1 cellular context compared by ENCODE assay signal in the genomic region with DNA sequence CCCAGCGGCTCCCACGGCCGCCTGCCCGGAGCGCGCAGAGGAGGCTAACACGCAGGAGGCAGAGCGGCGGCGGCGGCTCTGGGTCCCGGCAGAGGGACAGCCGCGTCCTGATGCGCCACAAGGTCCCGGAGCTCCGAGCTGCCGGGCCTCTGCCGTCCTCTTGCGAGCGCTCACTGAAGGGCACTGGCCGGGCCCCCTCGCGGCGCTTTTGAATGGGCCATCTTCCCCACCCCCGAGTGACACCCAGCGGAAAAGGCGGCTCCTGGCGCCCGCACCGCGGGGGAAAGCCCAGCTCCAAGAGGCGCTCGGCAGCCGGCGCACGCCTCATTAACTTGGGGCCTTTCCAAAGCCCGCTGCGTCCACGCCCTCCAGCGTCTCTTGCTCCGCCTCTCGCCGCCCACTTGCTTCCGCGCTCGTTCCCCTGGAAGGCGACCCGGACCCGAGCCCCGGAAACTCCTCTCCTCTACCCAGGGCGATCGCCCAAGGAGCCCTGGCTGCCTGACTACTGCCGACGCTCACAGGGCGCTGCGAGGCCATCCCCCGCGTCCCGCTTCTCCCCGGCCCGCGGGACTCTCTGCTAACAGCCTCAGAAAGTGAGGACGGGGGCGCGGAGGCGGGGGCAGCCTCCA.
TF ChIP-seq lines count a peak whose summit lies in the region.

A gene (minus strand): TSS at position 363 of the 629 bp plus-strand sequence.

TF ChIP-seq in HepG2, 621 proteins besides CTCF, POLR2A, EP300 and RAD21 (continued from another document and continues in another):
- TF ChIP-seq, protein P1, sequence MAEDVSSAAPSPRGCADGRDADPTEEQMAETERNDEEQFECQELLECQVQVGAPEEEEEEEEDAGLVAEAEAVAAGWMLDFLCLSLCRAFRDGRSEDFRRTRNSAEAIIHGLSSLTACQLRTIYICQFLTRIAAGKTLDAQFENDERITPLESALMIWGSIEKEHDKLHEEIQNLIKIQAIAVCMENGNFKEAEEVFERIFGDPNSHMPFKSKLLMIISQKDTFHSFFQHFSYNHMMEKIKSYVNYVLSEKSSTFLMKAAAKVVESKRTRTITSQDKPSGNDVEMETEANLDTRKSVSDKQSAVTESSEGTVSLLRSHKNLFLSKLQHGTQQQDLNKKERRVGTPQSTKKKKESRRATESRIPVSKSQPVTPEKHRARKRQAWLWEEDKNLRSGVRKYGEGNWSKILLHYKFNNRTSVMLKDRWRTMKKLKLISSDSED (CRISPR knock-in tag; IDR thresholded peaks at IDR 0.05): 0 out of 2 replicates have a peak, but pooled peaks have one; percentile 46
- TF ChIP-seq YEATS2 (CRISPR knock-in tag; IDR thresholded peaks at IDR 0.05; ENCODE audit: borderline replicate concordance) (peak; percentile 54; the same call in 1 of the 2 replicates), SIX1 (CRISPR knock-in tag; IDR thresholded peaks at IDR 0.05; ENCODE audit: borderline replicate concordance) (no peak; the same call in 1 of the 2 replicates), PITX1 (CRISPR knock-in tag; IDR thresholded peaks at IDR 0.05) (0 out of 2 replicates have a peak, but pooled peaks have one; percentile 72), KLF16 (CRISPR knock-in tag; IDR thresholded peaks at IDR 0.05) (peak in 1 of 2 experiments; percentile 91; a peak in 2 of 4 replicates), ZNF432 (CRISPR knock-in tag; IDR thresholded peaks at IDR 0.05; ENCODE audit: borderline replicate concordance) (no peak), ZNF263 (CRISPR knock-in tag; IDR thresholded peaks at IDR 0.05) (no peak; the same call in 1 of the 2 replicates), HMG20A (CRISPR knock-in tag; IDR thresholded peaks at IDR 0.05; ENCODE audit: borderline replicate concordance) (peak; percentile 15; the same call in 1 of the 2 replicates), ZNF775 (CRISPR knock-in tag; IDR thresholded peaks at IDR 0.05; ENCODE audit: borderline replicate concordance) (peak; percentile 57; the same call in 1 of the 2 replicates), ZNF616 (CRISPR knock-in tag; IDR thresholded peaks at IDR 0.05; ENCODE audit: low read depth) (no peak; the same call in 1 of the 2 replicates), SNRNP70 (IDR thresholded peaks at IDR 0.05; ENCODE audit: low read depth, low read length) (no peak), ZNF674 (CRISPR knock-in tag; IDR thresholded peaks at IDR 0.05; ENCODE audit: low read depth) (0 out of 2 replicates have a peak, but pooled peaks have one; percentile 55), ZNF619 (CRISPR knock-in tag; IDR thresholded peaks at IDR 0.05) (no peak; the same call in 1 of the 2 replicates), CC2D1A (CRISPR knock-in tag; IDR thresholded peaks at IDR 0.05) (peak; percentile 90; the same call in 1 of the 2 replicates), ZNF33A (CRISPR knock-in tag; IDR thresholded peaks at IDR 0.05; ENCODE audit: borderline replicate concordance) (peak; percentile 99), ZNF501 (CRISPR knock-in tag; IDR thresholded peaks at IDR 0.05) (peak; percentile 94), GTF3A (CRISPR knock-in tag; conservative IDR thresholded peaks at IDR 0.05) (no peak), ZBTB38 (CRISPR knock-in tag; IDR thresholded peaks at IDR 0.05) (peak; percentile 14; the same call in 1 of the 2 replicates), GATA4 (IDR thresholded peaks at IDR 0.05; ENCODE audit: borderline replicate concordance, low read depth) (no peak; the same call in 1 of the 2 replicates), ZNF572 (CRISPR knock-in tag; IDR thresholded peaks at IDR 0.05) (peak; percentile 55; the same call in 1 of the 2 replicates), ATF1 (CRISPR knock-in tag; IDR thresholded peaks at IDR 0.05) (no peak), ZSCAN31 (CRISPR knock-in tag; IDR thresholded peaks at IDR 0.05; ENCODE audit: low read depth) (no peak; the same call in 1 of the 2 replicates), ZNF788 (CRISPR knock-in tag; IDR thresholded peaks at IDR 0.05; ENCODE audit: borderline replicate concordance) (peak; percentile 76; the same call in 1 of the 2 replicates), SUZ12 (IDR thresholded peaks at IDR 0.05; ENCODE audit: low read depth, low read length) (no peak), ZNF567 (CRISPR knock-in tag; IDR thresholded peaks at IDR 0.05; ENCODE audit: borderline replicate concordance) (no peak), MED8 (CRISPR knock-in tag; IDR thresholded peaks at IDR 0.05; ENCODE audit: insufficient replicate concordance) (peak; percentile 90), FOXM1 (CRISPR knock-in tag; IDR thresholded peaks at IDR 0.05) (0 out of 2 replicates have a peak, but pooled peaks have one; percentile 12), AHR (CRISPR knock-in tag; IDR thresholded peaks at IDR 0.05) (no peak), NFKBIZ (CRISPR knock-in tag; IDR thresholded peaks at IDR 0.05) (peak; percentile 84), ZNF383 (CRISPR knock-in tag; IDR thresholded peaks at IDR 0.05; ENCODE audit: borderline replicate concordance) (no peak)
- TF ChIP-seq, protein P2, sequence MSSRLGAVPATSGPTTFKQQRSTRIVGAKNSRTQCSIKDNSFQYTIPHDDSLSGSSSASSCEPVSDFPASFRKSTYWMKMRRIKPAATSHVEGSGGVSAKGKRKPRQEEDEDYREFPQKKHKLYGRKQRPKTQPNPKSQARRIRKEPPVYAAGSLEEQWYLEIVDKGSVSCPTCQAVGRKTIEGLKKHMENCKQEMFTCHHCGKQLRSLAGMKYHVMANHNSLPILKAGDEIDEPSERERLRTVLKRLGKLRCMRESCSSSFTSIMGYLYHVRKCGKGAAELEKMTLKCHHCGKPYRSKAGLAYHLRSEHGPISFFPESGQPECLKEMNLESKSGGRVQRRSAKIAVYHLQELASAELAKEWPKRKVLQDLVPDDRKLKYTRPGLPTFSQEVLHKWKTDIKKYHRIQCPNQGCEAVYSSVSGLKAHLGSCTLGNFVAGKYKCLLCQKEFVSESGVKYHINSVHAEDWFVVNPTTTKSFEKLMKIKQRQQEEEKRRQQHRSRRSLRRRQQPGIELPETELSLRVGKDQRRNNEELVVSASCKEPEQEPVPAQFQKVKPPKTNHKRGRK (CRISPR knock-in tag; IDR thresholded peaks at IDR 0.05): 0 out of 2 replicates have a peak, but pooled peaks have one; percentile 15
- TF ChIP-seq, protein P3, sequence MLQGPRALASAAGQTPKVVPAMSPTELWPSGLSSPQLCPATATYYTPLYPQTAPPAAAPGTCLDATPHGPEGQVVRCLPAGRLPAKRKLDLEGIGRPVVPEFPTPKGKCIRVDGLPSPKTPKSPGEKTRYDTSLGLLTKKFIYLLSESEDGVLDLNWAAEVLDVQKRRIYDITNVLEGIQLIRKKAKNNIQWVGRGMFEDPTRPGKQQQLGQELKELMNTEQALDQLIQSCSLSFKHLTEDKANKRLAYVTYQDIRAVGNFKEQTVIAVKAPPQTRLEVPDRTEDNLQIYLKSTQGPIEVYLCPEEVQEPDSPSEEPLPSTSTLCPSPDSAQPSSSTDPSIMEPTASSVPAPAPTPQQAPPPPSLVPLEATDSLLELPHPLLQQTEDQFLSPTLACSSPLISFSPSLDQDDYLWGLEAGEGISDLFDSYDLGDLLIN (CRISPR knock-in tag; IDR thresholded peaks at IDR 0.05; ENCODE audit: borderline replicate concordance): peak; percentile 83; the same call in 1 of the 2 replicates
- TF ChIP-seq, protein P4, sequence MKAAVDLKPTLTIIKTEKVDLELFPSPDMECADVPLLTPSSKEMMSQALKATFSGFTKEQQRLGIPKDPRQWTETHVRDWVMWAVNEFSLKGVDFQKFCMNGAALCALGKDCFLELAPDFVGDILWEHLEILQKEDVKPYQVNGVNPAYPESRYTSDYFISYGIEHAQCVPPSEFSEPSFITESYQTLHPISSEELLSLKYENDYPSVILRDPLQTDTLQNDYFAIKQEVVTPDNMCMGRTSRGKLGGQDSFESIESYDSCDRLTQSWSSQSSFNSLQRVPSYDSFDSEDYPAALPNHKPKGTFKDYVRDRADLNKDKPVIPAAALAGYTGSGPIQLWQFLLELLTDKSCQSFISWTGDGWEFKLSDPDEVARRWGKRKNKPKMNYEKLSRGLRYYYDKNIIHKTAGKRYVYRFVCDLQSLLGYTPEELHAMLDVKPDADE (CRISPR knock-in tag; IDR thresholded peaks at IDR 0.05): peak; percentile 88
- TF ChIP-seq, protein P5, sequence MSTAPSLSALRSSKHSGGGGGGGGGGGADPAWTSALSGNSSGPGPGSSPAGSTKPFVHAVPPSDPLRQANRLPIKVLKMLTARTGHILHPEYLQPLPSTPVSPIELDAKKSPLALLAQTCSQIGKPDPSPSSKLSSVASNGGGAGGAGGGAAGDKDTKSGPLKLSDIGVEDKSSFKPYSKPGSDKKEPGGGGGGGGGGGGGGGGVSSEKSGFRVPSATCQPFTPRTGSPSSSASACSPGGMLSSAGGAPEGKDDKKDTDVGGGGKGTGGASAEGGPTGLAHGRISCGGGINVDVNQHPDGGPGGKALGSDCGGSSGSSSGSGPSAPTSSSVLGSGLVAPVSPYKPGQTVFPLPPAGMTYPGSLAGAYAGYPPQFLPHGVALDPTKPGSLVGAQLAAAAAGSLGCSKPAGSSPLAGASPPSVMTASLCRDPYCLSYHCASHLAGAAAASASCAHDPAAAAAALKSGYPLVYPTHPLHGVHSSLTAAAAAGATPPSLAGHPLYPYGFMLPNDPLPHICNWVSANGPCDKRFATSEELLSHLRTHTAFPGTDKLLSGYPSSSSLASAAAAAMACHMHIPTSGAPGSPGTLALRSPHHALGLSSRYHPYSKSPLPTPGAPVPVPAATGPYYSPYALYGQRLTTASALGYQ (CRISPR knock-in tag; IDR thresholded peaks at IDR 0.05): peak; percentile 90
- TF ChIP-seq, protein P6, sequence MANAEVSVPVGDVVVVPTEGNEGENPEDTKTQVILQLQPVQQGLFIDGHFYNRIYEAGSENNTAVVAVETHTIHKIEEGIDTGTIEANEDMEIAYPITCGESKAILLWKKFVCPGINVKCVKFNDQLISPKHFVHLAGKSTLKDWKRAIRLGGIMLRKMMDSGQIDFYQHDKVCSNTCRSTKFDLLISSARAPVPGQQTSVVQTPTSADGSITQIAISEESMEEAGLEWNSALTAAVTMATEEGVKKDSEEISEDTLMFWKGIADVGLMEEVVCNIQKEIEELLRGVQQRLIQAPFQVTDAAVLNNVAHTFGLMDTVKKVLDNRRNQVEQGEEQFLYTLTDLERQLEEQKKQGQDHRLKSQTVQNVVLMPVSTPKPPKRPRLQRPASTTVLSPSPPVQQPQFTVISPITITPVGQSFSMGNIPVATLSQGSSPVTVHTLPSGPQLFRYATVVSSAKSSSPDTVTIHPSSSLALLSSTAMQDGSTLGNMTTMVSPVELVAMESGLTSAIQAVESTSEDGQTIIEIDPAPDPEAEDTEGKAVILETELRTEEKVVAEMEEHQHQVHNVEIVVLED (CRISPR knock-in tag; IDR thresholded peaks at IDR 0.05; ENCODE audit: borderline replicate concordance): peak; percentile 84; the same call in 1 of the 2 replicates
- TF ChIP-seq, protein P7, sequence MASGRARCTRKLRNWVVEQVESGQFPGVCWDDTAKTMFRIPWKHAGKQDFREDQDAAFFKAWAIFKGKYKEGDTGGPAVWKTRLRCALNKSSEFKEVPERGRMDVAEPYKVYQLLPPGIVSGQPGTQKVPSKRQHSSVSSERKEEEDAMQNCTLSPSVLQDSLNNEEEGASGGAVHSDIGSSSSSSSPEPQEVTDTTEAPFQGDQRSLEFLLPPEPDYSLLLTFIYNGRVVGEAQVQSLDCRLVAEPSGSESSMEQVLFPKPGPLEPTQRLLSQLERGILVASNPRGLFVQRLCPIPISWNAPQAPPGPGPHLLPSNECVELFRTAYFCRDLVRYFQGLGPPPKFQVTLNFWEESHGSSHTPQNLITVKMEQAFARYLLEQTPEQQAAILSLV (CRISPR knock-in tag; IDR thresholded peaks at IDR 0.05; ENCODE audit: borderline replicate concordance): 0 out of 2 replicates have a peak, but pooled peaks have one; percentile 14
- TF ChIP-seq, protein P8, sequence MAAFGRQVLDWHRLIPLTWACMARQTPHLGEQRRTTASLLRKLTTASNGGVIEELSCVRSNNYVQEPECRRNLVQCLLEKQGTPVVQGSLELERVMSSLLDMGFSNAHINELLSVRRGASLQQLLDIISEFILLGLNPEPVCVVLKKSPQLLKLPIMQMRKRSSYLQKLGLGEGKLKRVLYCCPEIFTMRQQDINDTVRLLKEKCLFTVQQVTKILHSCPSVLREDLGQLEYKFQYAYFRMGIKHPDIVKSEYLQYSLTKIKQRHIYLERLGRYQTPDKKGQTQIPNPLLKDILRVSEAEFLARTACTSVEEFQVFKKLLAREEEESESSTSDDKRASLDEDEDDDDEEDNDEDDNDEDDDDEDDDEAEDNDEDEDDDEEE (CRISPR knock-in tag; IDR thresholded peaks at IDR 0.05): peak; percentile 87
- TF ChIP-seq, protein P9, sequence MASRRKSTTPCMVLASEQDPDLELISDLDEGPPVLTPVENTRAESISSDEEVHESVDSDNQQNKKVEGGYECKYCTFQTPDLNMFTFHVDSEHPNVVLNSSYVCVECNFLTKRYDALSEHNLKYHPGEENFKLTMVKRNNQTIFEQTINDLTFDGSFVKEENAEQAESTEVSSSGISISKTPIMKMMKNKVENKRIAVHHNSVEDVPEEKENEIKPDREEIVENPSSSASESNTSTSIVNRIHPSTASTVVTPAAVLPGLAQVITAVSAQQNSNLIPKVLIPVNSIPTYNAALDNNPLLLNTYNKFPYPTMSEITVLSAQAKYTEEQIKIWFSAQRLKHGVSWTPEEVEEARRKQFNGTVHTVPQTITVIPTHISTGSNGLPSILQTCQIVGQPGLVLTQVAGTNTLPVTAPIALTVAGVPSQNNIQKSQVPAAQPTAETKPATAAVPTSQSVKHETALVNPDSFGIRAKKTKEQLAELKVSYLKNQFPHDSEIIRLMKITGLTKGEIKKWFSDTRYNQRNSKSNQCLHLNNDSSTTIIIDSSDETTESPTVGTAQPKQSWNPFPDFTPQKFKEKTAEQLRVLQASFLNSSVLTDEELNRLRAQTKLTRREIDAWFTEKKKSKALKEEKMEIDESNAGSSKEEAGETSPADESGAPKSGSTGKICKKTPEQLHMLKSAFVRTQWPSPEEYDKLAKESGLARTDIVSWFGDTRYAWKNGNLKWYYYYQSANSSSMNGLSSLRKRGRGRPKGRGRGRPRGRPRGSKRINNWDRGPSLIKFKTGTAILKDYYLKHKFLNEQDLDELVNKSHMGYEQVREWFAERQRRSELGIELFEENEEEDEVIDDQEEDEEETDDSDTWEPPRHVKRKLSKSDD (CRISPR knock-in tag; IDR thresholded peaks at IDR 0.05; ENCODE audit: low read depth): peak; percentile 66; the same call in 1 of the 2 replicates
- TF ChIP-seq, protein P10, sequence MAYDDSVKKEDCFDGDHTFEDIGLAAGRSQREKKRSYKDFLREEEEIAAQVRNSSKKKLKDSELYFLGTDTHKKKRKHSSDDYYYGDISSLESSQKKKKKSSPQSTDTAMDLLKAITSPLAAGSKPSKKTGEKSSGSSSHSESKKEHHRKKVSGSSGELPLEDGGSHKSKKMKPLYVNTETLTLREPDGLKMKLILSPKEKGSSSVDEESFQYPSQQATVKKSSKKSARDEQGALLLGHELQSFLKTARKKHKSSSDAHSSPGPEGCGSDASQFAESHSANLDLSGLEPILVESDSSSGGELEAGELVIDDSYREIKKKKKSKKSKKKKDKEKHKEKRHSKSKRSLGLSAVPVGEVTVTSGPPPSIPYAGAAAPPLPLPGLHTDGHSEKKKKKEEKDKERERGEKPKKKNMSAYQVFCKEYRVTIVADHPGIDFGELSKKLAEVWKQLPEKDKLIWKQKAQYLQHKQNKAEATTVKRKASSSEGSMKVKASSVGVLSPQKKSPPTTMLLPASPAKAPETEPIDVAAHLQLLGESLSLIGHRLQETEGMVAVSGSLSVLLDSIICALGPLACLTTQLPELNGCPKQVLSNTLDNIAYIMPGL (CRISPR knock-in tag; IDR thresholded peaks at IDR 0.05; ENCODE audit: borderline replicate concordance in 1 of 2, low read depth in 1 of 2): peak; percentile 77 to 86; a peak in 3 of 4 replicates
- TF ChIP-seq, protein P11, sequence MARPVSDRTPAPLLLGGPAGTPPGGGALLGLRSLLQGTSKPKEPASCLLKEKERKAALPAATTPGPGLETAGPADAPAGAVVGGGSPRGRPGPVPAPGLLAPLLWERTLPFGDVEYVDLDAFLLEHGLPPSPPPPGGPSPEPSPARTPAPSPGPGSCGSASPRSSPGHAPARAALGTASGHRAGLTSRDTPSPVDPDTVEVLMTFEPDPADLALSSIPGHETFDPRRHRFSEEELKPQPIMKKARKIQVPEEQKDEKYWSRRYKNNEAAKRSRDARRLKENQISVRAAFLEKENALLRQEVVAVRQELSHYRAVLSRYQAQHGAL (CRISPR knock-in tag; IDR thresholded peaks at IDR 0.05; ENCODE audit: not compliant biosample characterization): peak; percentile 86
